ENCODE assay signal across 8 cellular contexts in the genomic region with DNA sequence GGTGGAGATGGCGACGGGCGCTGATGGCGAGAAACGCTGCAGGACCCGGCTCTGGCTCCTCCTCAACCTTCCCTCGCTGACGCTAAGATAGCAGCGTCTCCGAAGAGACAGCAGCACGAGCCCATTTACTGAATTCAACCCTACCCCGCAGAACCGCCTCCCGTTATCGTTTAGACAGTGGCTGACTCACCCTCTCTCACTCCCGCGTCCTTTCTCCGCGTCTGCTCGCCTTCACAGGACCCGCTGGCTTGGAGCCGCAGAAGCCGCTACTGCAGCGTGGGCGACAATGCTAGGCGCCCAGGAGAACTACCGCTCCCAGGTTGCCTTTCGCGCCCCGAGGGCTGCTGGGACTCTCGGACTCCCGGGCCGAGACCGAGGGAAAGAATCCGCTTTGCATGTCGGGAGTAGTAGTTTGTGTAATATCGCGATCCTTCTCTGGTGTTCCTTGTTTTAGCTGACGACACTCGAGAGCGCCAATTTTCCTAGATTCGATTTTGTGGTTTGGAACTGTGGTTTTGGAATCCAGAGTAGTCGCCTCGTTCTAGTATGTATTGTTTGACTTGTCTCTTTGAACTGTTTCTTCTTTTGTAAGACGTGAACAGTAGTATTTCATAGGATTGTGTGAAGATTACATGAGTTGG. TPM values are rescaled to one million over a fixed set of nuclear protein-coding genes. Genes with fewer than 3 reads are reported as not detected.
DNase-seq lines count a peak whose midpoint lies in the region; ATAC-seq and TF ChIP-seq lines count a peak whose summit lies in the region.

A gene with protein sequence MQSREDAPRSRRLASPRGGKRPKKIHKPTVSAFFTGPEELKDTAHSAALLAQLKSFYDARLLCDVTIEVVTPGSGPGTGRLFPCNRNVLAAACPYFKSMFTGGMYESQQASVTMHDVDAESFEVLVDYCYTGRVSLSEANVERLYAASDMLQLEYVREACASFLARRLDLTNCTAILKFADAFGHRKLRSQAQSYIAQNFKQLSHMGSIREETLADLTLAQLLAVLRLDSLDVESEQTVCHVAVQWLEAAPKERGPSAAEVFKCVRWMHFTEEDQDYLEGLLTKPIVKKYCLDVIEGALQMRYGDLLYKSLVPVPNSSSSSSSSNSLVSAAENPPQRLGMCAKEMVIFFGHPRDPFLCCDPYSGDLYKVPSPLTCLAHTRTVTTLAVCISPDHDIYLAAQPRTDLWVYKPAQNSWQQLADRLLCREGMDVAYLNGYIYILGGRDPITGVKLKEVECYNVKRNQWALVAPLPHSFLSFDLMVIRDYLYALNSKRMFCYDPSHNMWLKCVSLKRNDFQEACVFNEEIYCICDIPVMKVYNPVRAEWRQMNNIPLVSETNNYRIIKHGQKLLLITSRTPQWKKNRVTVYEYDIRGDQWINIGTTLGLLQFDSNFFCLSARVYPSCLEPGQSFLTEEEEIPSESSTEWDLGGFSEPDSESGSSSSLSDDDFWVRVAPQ (minus strand): TSS at position 291 of the 641 bp plus-strand sequence. CDS start 291 bp downstream, outside the sequence.

- H3K27me3 ChIP-seq in mononuclear cell (ENCODE audit: insufficient read depth, low read length), result no peaks in the 10 kb centered on the region

- peak; percentile 97 for DNase-seq in DMS153 treated with DMSO at 0.1 percent for 48 hours (lab: John Stamatoyannopoulos, UW; ENCODE audit: unreplicated experiment)
- DNase-seq in OCI-M2 (lab: John Stamatoyannopoulos, UW; ENCODE audit: unreplicated experiment), result peak; percentile 72
- peak; percentile 89 for DNase-seq in activated T-cell treated with anti-CD3 and anti-CD28 coated beads, Interleukin-2, amount 50 U/mL, for 1 hour
- peak; percentile 96 for DNase-seq in epithelial cell of prostate (ENCODE audit: low read depth, low spot score)
- peak; percentile 90 to 94 for DNase-seq in stimulated activated CD8-positive, alpha-beta memory T cell treated with anti-CD3 and anti-CD28 coated beads, Interleukin-2, amount 100 ng/mL, for 48 hours (ENCODE audit: low read depth in 2 of 2)

- no peaks in the 10 kb centered on the region for H3K9me3 ChIP-seq in mononuclear cell (ENCODE audit: low read depth, low read length)

- TF ChIP-seq RAD21 in Ishikawa (IDR thresholded peaks at IDR 0.05; ENCODE audit: low read depth), result peak; percentile 21; the same call in 1 of the 2 replicates

- peak within 1 kb of the TSS; percentile 46 for H3K27ac ChIP-seq in epithelial cell of prostate

- TF ChIP-seq EP300 in Ishikawa (IDR thresholded peaks at IDR 0.05; ENCODE audit: borderline replicate concordance), result no peak

- peaks cover 34% of the 10 kb centered on the region for H3K4me1 ChIP-seq in mononuclear cell (ENCODE audit: insufficient read depth, low read length)

- peak within 1 kb of the TSS; percentile 85 for H3K4me3 ChIP-seq in mononuclear cell (ENCODE audit: low read length)

- peak; percentile 93 for ATAC-seq in GM21619 (IDR thresholded peaks at IDR 0.05; ENCODE audit: unreplicated experiment)

TF ChIP-seq in Ishikawa, 13 proteins besides CTCF, POLR2A, EP300 and RAD21:
- TF ChIP-seq NFIC (IDR thresholded peaks at IDR 0.05) (no peak), TAF1 (IDR thresholded peaks at IDR 0.05; ENCODE audit: low read depth) (peak; percentile 76), CREB1 (IDR thresholded peaks at IDR 0.05; ENCODE audit: low read depth) (peak; percentile 82), YY1 (IDR thresholded peaks at IDR 0.05; ENCODE audit: low read depth) (peak; percentile 72; the same call in 1 of the 2 replicates), EGR1 (IDR thresholded peaks at IDR 0.05) (peak; percentile 97), CEBPB (IDR thresholded peaks at IDR 0.05) (no peak), ZBTB7A (IDR thresholded peaks at IDR 0.05; ENCODE audit: low read depth) (no peak), TEAD4 (IDR thresholded peaks at IDR 0.05) (peak; percentile 36; the same call in 1 of the 2 replicates), TCF12 (IDR thresholded peaks at IDR 0.05; ENCODE audit: low read depth) (peak; percentile 76), FOXM1 (IDR thresholded peaks at IDR 0.05; ENCODE audit: borderline replicate concordance, low read depth) (no peak)
- TF ChIP-seq, protein P1, sequence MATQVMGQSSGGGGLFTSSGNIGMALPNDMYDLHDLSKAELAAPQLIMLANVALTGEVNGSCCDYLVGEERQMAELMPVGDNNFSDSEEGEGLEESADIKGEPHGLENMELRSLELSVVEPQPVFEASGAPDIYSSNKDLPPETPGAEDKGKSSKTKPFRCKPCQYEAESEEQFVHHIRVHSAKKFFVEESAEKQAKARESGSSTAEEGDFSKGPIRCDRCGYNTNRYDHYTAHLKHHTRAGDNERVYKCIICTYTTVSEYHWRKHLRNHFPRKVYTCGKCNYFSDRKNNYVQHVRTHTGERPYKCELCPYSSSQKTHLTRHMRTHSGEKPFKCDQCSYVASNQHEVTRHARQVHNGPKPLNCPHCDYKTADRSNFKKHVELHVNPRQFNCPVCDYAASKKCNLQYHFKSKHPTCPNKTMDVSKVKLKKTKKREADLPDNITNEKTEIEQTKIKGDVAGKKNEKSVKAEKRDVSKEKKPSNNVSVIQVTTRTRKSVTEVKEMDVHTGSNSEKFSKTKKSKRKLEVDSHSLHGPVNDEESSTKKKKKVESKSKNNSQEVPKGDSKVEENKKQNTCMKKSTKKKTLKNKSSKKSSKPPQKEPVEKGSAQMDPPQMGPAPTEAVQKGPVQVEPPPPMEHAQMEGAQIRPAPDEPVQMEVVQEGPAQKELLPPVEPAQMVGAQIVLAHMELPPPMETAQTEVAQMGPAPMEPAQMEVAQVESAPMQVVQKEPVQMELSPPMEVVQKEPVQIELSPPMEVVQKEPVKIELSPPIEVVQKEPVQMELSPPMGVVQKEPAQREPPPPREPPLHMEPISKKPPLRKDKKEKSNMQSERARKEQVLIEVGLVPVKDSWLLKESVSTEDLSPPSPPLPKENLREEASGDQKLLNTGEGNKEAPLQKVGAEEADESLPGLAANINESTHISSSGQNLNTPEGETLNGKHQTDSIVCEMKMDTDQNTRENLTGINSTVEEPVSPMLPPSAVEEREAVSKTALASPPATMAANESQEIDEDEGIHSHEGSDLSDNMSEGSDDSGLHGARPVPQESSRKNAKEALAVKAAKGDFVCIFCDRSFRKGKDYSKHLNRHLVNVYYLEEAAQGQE (IDR thresholded peaks at IDR 0.05; ENCODE audit: low read depth), result no peak
- TF ChIP-seq, protein P2, sequence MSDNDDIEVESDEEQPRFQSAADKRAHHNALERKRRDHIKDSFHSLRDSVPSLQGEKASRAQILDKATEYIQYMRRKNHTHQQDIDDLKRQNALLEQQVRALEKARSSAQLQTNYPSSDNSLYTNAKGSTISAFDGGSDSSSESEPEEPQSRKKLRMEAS (IDR thresholded peaks at IDR 0.05), result peak; percentile 81
- TF ChIP-seq, protein P3, sequence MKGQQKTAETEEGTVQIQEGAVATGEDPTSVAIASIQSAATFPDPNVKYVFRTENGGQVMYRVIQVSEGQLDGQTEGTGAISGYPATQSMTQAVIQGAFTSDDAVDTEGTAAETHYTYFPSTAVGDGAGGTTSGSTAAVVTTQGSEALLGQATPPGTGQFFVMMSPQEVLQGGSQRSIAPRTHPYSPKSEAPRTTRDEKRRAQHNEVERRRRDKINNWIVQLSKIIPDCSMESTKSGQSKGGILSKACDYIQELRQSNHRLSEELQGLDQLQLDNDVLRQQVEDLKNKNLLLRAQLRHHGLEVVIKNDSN (IDR thresholded peaks at IDR 0.05), result no peak

RNA-seq across cellular contexts. Expression of the gene that starts here (rescaled TPM):
- total RNA-seq in mononuclear cell, result 4.2 TPM

Comparison
In these comparisons a context has a peak if more than half of its experiments do, and no peak if none do; other contexts are left out.
1. Peak in every context shown above with its lines: DNase-seq, ATAC-seq, H3K4me3 ChIP-seq and H3K27ac ChIP-seq.